ENCODE assay signal across 15 cellular contexts in the genomic region with DNA sequence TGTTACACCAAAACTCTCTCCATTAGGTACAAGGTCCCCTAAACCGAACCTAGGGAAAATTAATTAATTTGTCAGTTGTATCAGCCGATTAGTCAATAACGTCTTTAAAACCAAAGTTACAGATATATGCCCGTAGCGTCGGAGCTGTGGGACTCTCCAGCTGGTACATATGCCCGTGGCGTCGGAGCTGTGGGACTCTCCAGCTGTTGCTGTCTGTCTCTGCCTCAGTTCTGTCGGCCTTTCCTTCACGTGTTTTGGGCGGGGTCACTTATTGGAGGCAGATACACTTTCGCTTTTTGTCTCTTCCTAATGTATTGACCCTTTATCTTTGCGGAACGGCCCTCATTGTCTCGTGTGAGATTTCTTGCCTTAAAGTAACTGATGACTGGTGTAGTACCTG.
A peak's percentile ranks its signal among the peaks of the same experiment; 100 is the strongest.
DNase-seq lines count a peak whose midpoint lies in the region; ATAC-seq and TF ChIP-seq lines count a peak whose summit lies in the region.
"Had no signal": no experiment of that assay in that cellular context is flagged by ENCODE, and none has a peak within 500 bp of the region (broad histone marks: within the 10 kb centered on the region; RNA-seq: fewer than 3 reads in every experiment).

No MANE protein-coding gene starts in this region.

- H3K79me2 ChIP-seq in DND-41 (ENCODE audit: insufficient read depth, low read length), result peaks cover 91% of the 10 kb centered on the region

- H3K27ac ChIP-seq in DND-41 (ENCODE audit: low read length), result peak overlapping the region; percentile 73; the same call in 1 of the 2 replicates
- no peak overlapping the region for H3K27ac ChIP-seq in aorta (ENCODE audit: low read depth in 1 of 2, low read length in 2 of 2)
- H3K27ac ChIP-seq: C4-2B had no signal

- intact Hi-C loops in aorta (cut with DNase I), result no loop called here

- H3K36me3 ChIP-seq in DND-41 (ENCODE audit: insufficient read depth, low read length) (peaks cover 78% of the 10 kb centered on the region), aorta (ENCODE audit: control insufficient read depth in 1 of 2, insufficient read depth in 2 of 2, low read length in 1 of 2) (no peaks in the 10 kb centered on the region), BE2C (peaks cover 7% of the 10 kb centered on the region)

- DNase-seq in DND-41, result no peak
- no peak for DNase-seq in chondrocyte (ENCODE audit: low spot score)
- DNase-seq in neural crest cell (ENCODE audit: low read depth, low spot score), result no peak
- peak; percentile 15 to 57 for DNase-seq in aorta
- no peak for DNase-seq in NCI-H526 treated with DMSO at 0.1 percent for 48 hours (lab: John Stamatoyannopoulos, UW)
- DNase-seq in BE2C, result no peak
- DNase-seq: AML-193; CD4-positive, alpha-beta memory T cell; DMS79; EL; H7; IMR-90 had no signal

- TF ChIP-seq CTCF in DND-41 (IDR thresholded peaks at IDR 0.05; ENCODE audit: borderline replicate concordance, extremely low read depth, low read length, poor library complexity, severe bottlenecking) (no peak), chondrocyte (IDR thresholded peaks at IDR 0.05) (no peak), neural crest cell (conservative IDR thresholded peaks at IDR 0.05) (no peak), BE2C (IDR thresholded peaks at IDR 0.05; ENCODE audit: low read depth, low read length) (no peak)

- no peaks in the 10 kb centered on the region for H3K9me3 ChIP-seq in DND-41 (ENCODE audit: insufficient read depth, low read length, severe bottlenecking)
- no peaks in the 10 kb centered on the region for H3K9me3 ChIP-seq in aorta (ENCODE audit: control insufficient read depth, low read length)
- no peaks in the 10 kb centered on the region for H3K9me3 ChIP-seq in BE2C

- H3K36me3 Mint-ChIP-seq in chondrocyte (ENCODE audit: low read depth) (peaks cover 8% of the 10 kb centered on the region), neural crest cell (ENCODE audit: low read depth) (peaks cover 9% of the 10 kb centered on the region)

- H3K4me2 ChIP-seq in DND-41 (ENCODE audit: insufficient read depth, low read length), result no peak overlapping the region
- H3K4me2 ChIP-seq: GM23338 had no signal

- no peaks in the 10 kb centered on the region for H3K9me3 Mint-ChIP-seq in chondrocyte (ENCODE audit: low read depth)
- no peaks in the 10 kb centered on the region for H3K9me3 Mint-ChIP-seq in neural crest cell
- H3K9me3 Mint-ChIP-seq: CD4-positive, alpha-beta memory T cell; GM23338 had no signal

- WGBS in aorta, 2 donors, result 86 to 89% methylated on average over 16 of the region's 16 CpGs

- peaks cover 7% of the 10 kb centered on the region; the same call in 1 of the 2 replicates for H4K20me1 ChIP-seq in DND-41 (ENCODE audit: insufficient read depth, low read length)

- peaks cover 92% of the 10 kb centered on the region for H3K4me1 ChIP-seq in DND-41 (ENCODE audit: insufficient read depth, low read length)
- no peaks in the 10 kb centered on the region for H3K4me1 ChIP-seq in aorta (ENCODE audit: control insufficient read depth in 1 of 2, insufficient read depth in 2 of 2, low read length in 2 of 2)
- no peaks in the 10 kb centered on the region for H3K4me1 ChIP-seq in BE2C

- H3K9ac ChIP-seq in DND-41 (ENCODE audit: low read depth, low read length), result no peak overlapping the region

- no peak overlapping the region for H3K4me3 Mint-ChIP-seq in chondrocyte (ENCODE audit: unreplicated experiment)
- no peak overlapping the region for H3K4me3 Mint-ChIP-seq in neural crest cell
- H3K4me3 Mint-ChIP-seq: CD4-positive, alpha-beta memory T cell; GM23338 had no signal

- no peak overlapping the region for H3K4me3 ChIP-seq in DND-41 (ENCODE audit: low read depth in 1 of 2, low read length in 2 of 2)
- no peak overlapping the region for H3K4me3 ChIP-seq in aorta (ENCODE audit: low read length in 2 of 2)
- H3K4me3 ChIP-seq in BE2C (ENCODE audit: low read depth, low read length), result no peak overlapping the region
- H3K4me3 ChIP-seq: GM23338 had no signal

- H3K4me1 Mint-ChIP-seq in chondrocyte (ENCODE audit: low read depth) (peaks cover 22% of the 10 kb centered on the region), neural crest cell (no peaks in the 10 kb centered on the region)

- H3K27me3 Mint-ChIP-seq in chondrocyte (ENCODE audit: low read depth) (no peaks in the 10 kb centered on the region), neural crest cell (ENCODE audit: low read depth) (no peaks in the 10 kb centered on the region)
- H3K27me3 Mint-ChIP-seq: CD4-positive, alpha-beta memory T cell had no signal

- no peak overlapping the region for H2AFZ ChIP-seq in DND-41 (ENCODE audit: low read depth, low read length)
- H2AFZ ChIP-seq: GM23338 had no signal

- no peak for ATAC-seq in DND-41 (ENCODE audit: insufficient read depth, low read depth)
- ATAC-seq in aorta (ENCODE audit: low FRiP score), result no peak
- no peak for ATAC-seq in GM18519 (IDR thresholded peaks at IDR 0.05; ENCODE audit: low FRiP score, unreplicated experiment)

- peak overlapping the region; percentile 2 for H3K27ac Mint-ChIP-seq in chondrocyte (ENCODE audit: unreplicated experiment)
- H3K27ac Mint-ChIP-seq in neural crest cell (ENCODE audit: unreplicated experiment), result peak overlapping the region; percentile 53

- H3K27me3 ChIP-seq in DND-41 (ENCODE audit: insufficient read depth, low read length, poor library complexity) (no peaks in the 10 kb centered on the region), aorta (ENCODE audit: control insufficient read depth in 1 of 2, insufficient read depth in 2 of 2, low read length in 1 of 2) (no peaks in the 10 kb centered on the region), BE2C (no peaks in the 10 kb centered on the region)

Comparison
In these comparisons a context has a peak if more than half of its experiments do, and no peak if none do; other contexts are left out.
1. DNase-seq: peak in aorta (2 of 2); none in DND-41 (single experiment), chondrocyte (single experiment), neural crest cell (single experiment), NCI-H526 treated with DMSO at 0.1 percent for 48 hours (single experiment) and BE2C (single experiment).